Comparison of ENCODE assay signal across 11 cellular contexts in the genomic region with DNA sequence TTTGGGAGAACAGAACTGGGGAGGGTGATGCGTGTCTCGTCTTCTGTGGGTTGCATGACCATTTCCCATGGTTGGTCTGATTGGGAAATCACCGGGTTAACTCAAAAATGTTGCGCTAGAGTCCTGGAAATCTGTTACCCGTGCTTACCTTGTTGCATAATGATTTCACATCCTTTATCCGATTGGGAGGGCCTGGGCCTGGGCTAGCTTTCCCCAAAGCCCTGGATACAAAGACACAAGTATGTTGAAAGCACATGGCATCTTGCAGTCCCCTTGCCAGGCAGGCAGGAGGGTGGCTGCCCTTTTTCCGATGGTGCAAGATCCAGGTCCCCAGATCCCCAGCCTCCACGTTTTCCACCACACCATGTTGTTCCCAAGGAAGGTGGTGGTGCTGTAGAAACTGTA. TPM values are rescaled to one million over a fixed set of nuclear protein-coding genes. Genes with fewer than 3 reads are reported as not detected.
DNase-seq lines count a peak whose midpoint lies in the region; ATAC-seq and TF ChIP-seq lines count a peak whose summit lies in the region.
"Had no signal": no experiment of that assay in that cellular context is flagged by ENCODE, and none has a peak within 500 bp of the region (broad histone marks: within the 10 kb centered on the region; RNA-seq: fewer than 3 reads in every experiment).

No MANE protein-coding gene starts in this region.

- ATAC-seq in stimulated activated naive B cell treated with anti-CD40 and anti-IgM and Interleukin-4, amounts not matched to agents 10 μg/mL and 1 μg/mL and 100 μg/mL, for 72 hours (replicated peaks), result no peak
- ATAC-seq in GM21367 (IDR thresholded peaks at IDR 0.05; ENCODE audit: unreplicated experiment) (no peak), GM19467 (IDR thresholded peaks at IDR 0.05; ENCODE audit: unreplicated experiment) (no peak)
- ATAC-seq: A549 had no signal

- no peaks in the 10 kb centered on the region for H3K9me3 Mint-ChIP-seq in T-helper 2 cell treated with Interferon-gamma antibody and Interleukin-4, amounts not matched to agents 5 μg/mL and 100 μg/mL, for 36 hours
- peaks cover 0 to 4% of the 10 kb centered on the region in 2 donors for H3K9me3 Mint-ChIP-seq in stimulated activated naive B cell treated with anti-CD40 and anti-IgM and Interleukin-4, amounts not matched to agents 10 μg/mL and 1 μg/mL and 100 μg/mL, for 72 hours

- H3K4me3 Mint-ChIP-seq in T-helper 2 cell treated with Interferon-gamma antibody and Interleukin-4, amounts not matched to agents 5 μg/mL and 100 μg/mL, for 36 hours, result peak overlapping the region; percentile 86
- H3K4me3 Mint-ChIP-seq in stimulated activated naive B cell treated with anti-CD40 and anti-IgM and Interleukin-4, amounts not matched to agents 10 μg/mL and 1 μg/mL and 100 μg/mL, for 72 hours, result peak overlapping the region in 1 of 2 donors; percentile 32

- intact Hi-C loops in left ventricle myocardium inferior (cut with micrococcal nuclease), result no loop called here

- peaks cover 4% of the 10 kb centered on the region for H3K4me1 ChIP-seq in left ventricle myocardium inferior
- H3K4me1 ChIP-seq: A549, SJSA1 had no signal

- H3K27ac Mint-ChIP-seq in T-helper 2 cell treated with Interferon-gamma antibody and Interleukin-4, amounts not matched to agents 5 μg/mL and 100 μg/mL, for 36 hours, result peak overlapping the region; percentile 73
- peak overlapping the region; percentile 88 for H3K27ac Mint-ChIP-seq in stimulated activated naive B cell treated with anti-CD40 and anti-IgM and Interleukin-4, amounts not matched to agents 10 μg/mL and 1 μg/mL and 100 μg/mL, for 72 hours

- peak overlapping the region; percentile 42 for H3K4me3 ChIP-seq in left ventricle myocardium inferior
- H3K4me3 ChIP-seq: A549, SJSA1 had no signal

- H3K27me3 Mint-ChIP-seq in T-helper 2 cell treated with Interferon-gamma antibody and Interleukin-4, amounts not matched to agents 5 μg/mL and 100 μg/mL, for 36 hours (ENCODE audit: low read depth), result peaks cover 13% of the 10 kb centered on the region
- H3K27me3 Mint-ChIP-seq in stimulated activated naive B cell treated with anti-CD40 and anti-IgM and Interleukin-4, amounts not matched to agents 10 μg/mL and 1 μg/mL and 100 μg/mL, for 72 hours, result peaks cover 13 to 16% of the 10 kb centered on the region in 2 donors

- H3K27me3 ChIP-seq in left ventricle myocardium inferior (ENCODE audit: low read depth), result peaks cover 67% of the 10 kb centered on the region

- H3K27ac ChIP-seq in left ventricle myocardium inferior (replicated peaks), result peak overlapping the region; percentile 69
- H3K27ac ChIP-seq: A549, SJSA1 had no signal

- peaks cover 34% of the 10 kb centered on the region for H3K4me1 Mint-ChIP-seq in T-helper 2 cell treated with Interferon-gamma antibody and Interleukin-4, amounts not matched to agents 5 μg/mL and 100 μg/mL, for 36 hours (ENCODE audit: low read depth)
- peaks cover 41 to 49% of the 10 kb centered on the region in 2 donors for H3K4me1 Mint-ChIP-seq in stimulated activated naive B cell treated with anti-CD40 and anti-IgM and Interleukin-4, amounts not matched to agents 10 μg/mL and 1 μg/mL and 100 μg/mL, for 72 hours

- TF ChIP-seq CTCF in left ventricle myocardium inferior (IDR thresholded peaks at IDR 0.05; ENCODE audit: borderline replicate concordance), result no peak

- no peak for DNase-seq in T-helper 2 cell treated with Interferon-gamma antibody and Interleukin-4, amounts not matched to agents 5 μg/mL and 100 μg/mL, for 36 hours (ENCODE audit: low spot score)
- DNase-seq in T-helper 2 cell, result no peak
- peak; percentile 97 for DNase-seq in SKM-1 treated with dmso at 0.1 percent for 144 hours (lab: John Stamatoyannopoulos, UW; ENCODE audit: unreplicated experiment)
- DNase-seq in left ventricle myocardium inferior, result no peak
- no peak for DNase-seq in stimulated activated naive B cell treated with anti-CD40 and anti-IgM and Interleukin-4, amounts not matched to agents 10 μg/mL and 1 μg/mL and 100 μg/mL, for 72 hours
- no peak for DNase-seq in retina
- DNase-seq: NCI-H2081 treated with DMSO at 0.1 percent for 48 hours had no signal

- no peaks in the 10 kb centered on the region for H3K9me3 ChIP-seq in left ventricle myocardium inferior (replicated peaks)
- H3K9me3 ChIP-seq: A549, SJSA1 had no signal

- H3K36me3 ChIP-seq in left ventricle myocardium inferior, result no peaks in the 10 kb centered on the region
- H3K36me3 ChIP-seq: SJSA1 had no signal

- H3K36me3 Mint-ChIP-seq in T-helper 2 cell treated with Interferon-gamma antibody and Interleukin-4, amounts not matched to agents 5 μg/mL and 100 μg/mL, for 36 hours (ENCODE audit: low read depth), result peaks cover 27% of the 10 kb centered on the region
- H3K36me3 Mint-ChIP-seq in stimulated activated naive B cell treated with anti-CD40 and anti-IgM and Interleukin-4, amounts not matched to agents 10 μg/mL and 1 μg/mL and 100 μg/mL, for 72 hours, result peaks cover 0 to 3% of the 10 kb centered on the region in 2 donors

RNA-seq across cellular contexts. Expression of a gene that starts 0.6 kb away (rescaled TPM):
- 1.8 TPM for total RNA-seq in left ventricle myocardium inferior

RNA-seq across cellular contexts. Expression of a gene that starts 14.8 kb away (rescaled TPM):
- total RNA-seq in left ventricle myocardium inferior, result 12.0 TPM

RNA-seq across cellular contexts. Expression of a gene that starts 54.1 kb away (rescaled TPM):
- 47.7 TPM for total RNA-seq in left ventricle myocardium inferior
